In genomic region chr12:42916143-42916542, GRCh38 we compare ENCODE assay signal across 15 cellular contexts.
DNase-seq lines count a peak whose midpoint lies in the region; ATAC-seq and TF ChIP-seq lines count a peak whose summit lies in the region.
"Had no signal": no experiment of that assay in that cellular context is flagged by ENCODE, and none has a peak within 500 bp of the region (broad histone marks: within the 10 kb centered on the region; RNA-seq: fewer than 3 reads in every experiment).

No MANE protein-coding gene starts in this region.

- H3K36me3 ChIP-seq in left lung (no peaks in the 10 kb centered on the region), stomach (no peaks in the 10 kb centered on the region)
- H3K36me3 ChIP-seq: BLaER1 had no signal

- H3K4me1 ChIP-seq in left lung: no peaks in the 10 kb centered on the region
- no peaks in the 10 kb centered on the region for H3K4me1 ChIP-seq in stomach
- H3K4me1 ChIP-seq: BLaER1 had no signal

- intact Hi-C loops in left lung (cut with DNase I) (no loop called here), stomach (cut with DNase I; ENCODE audit: low total_unique reads) (no loop called here)

- CTCF ChIA-PET in activated naive CD4-positive, alpha-beta T cell treated with anti-CD3 and anti-CD28 coated beads, Interleukin-2, amount 10 ng/mL, durations not matched to agents 7 days and 5 days (lab: Charles Lee): no interaction called here

- H3K27ac Mint-ChIP-seq in activated naive CD4-positive, alpha-beta T cell treated with anti-CD3 and anti-CD28 coated beads, Interleukin-2, amount 10 ng/mL, durations not matched to agents 7 days and 5 days: no peak overlapping the region

- ATAC-seq in left lung (peak; percentile 63), HG03571 (IDR thresholded peaks at IDR 0.05; ENCODE audit: unreplicated experiment) (no peak)

- no peaks in the 10 kb centered on the region for H3K9me3 Mint-ChIP-seq in activated naive CD4-positive, alpha-beta T cell treated with anti-CD3 and anti-CD28 coated beads, Interleukin-2, amount 10 ng/mL, durations not matched to agents 7 days and 5 days

- TF ChIP-seq EP300 in stomach (IDR thresholded peaks at IDR 0.05): no peak

- H3K4me3 Mint-ChIP-seq in activated naive CD4-positive, alpha-beta T cell treated with anti-CD3 and anti-CD28 coated beads, Interleukin-2, amount 10 ng/mL, durations not matched to agents 7 days and 5 days: no peak overlapping the region

- no peaks in the 10 kb centered on the region for H3K36me3 Mint-ChIP-seq in activated naive CD4-positive, alpha-beta T cell treated with anti-CD3 and anti-CD28 coated beads, Interleukin-2, amount 10 ng/mL, durations not matched to agents 7 days and 5 days

- H3K27me3 ChIP-seq in left lung (no peaks in the 10 kb centered on the region), stomach (no peaks in the 10 kb centered on the region)
- H3K27me3 ChIP-seq: BLaER1 had no signal

- peaks cover 0 to 6% of the 10 kb centered on the region in 2 donors for H3K9me3 ChIP-seq in left lung
- H3K9me3 ChIP-seq in stomach: peaks cover 0 to 5% (median 0%) of the 10 kb centered on the region in 4 donors
- H3K9me3 ChIP-seq: BLaER1 had no signal

- no peaks in the 10 kb centered on the region for H3K4me1 Mint-ChIP-seq in activated naive CD4-positive, alpha-beta T cell treated with anti-CD3 and anti-CD28 coated beads, Interleukin-2, amount 10 ng/mL, durations not matched to agents 7 days and 5 days

- no peaks in the 10 kb centered on the region for H3K27me3 Mint-ChIP-seq in activated naive CD4-positive, alpha-beta T cell treated with anti-CD3 and anti-CD28 coated beads, Interleukin-2, amount 10 ng/mL, durations not matched to agents 7 days and 5 days

- TF ChIP-seq CTCF in epithelial cell of proximal tubule (conservative IDR thresholded peaks at IDR 0.05; ENCODE audit: low read depth, low read length) (no peak), left lung (IDR thresholded peaks at IDR 0.05) (no peak), stomach (IDR thresholded peaks at IDR 0.05) (no peak)

- WGBS in stomach, 5 donors: 44 to 67% (median 50%) methylated on average over 3 of the region's 3 CpGs

- H3K27ac ChIP-seq in left lung: no peak overlapping the region
- no peak overlapping the region for H3K27ac ChIP-seq in stomach
- H3K27ac ChIP-seq: BLaER1, KMS-11, PC-9 had no signal

- H3K4me3 ChIP-seq in epithelial cell of proximal tubule (ENCODE audit: low read depth, low read length): no peak overlapping the region
- H3K4me3 ChIP-seq in left lung: no peak overlapping the region
- H3K4me3 ChIP-seq in stomach: no peak overlapping the region
- H3K4me3 ChIP-seq: BLaER1, PC-9 had no signal

- DNase-seq in DMS53 treated with DMSO at 0.1 percent for 48 hours (lab: John Stamatoyannopoulos, UW; ENCODE audit: unreplicated experiment) (peak; percentile 95), epithelial cell of proximal tubule (ENCODE audit: low read depth) (peak; percentile 87), left lung (no peak), GM19240 (ENCODE audit: insufficient read length, low spot score) (no peak), stomach (no peak)
- no peak for DNase-seq in activated naive CD4-positive, alpha-beta T cell treated with anti-CD3 and anti-CD28 coated beads, Interleukin-2, amount 10 ng/mL, durations not matched to agents 7 days and 5 days
- DNase-seq: EL, NCI-H1436, NCI-H2029 treated with DMSO at 0.1 percent for 48 hours, NCI-H510A treated with DMSO at 0.1 percent for 48 hours, NCI-H82, PC-9 had no signal

- no peak for TF ChIP-seq POLR2A in stomach (IDR thresholded peaks at IDR 0.05)

Comparison
In these comparisons a context has a peak if more than half of its experiments do, and no peak if none do; other contexts are left out.
1. DNase-seq: peak in DMS53 treated with DMSO at 0.1 percent for 48 hours (single experiment) and epithelial cell of proximal tubule (single experiment); none in left lung (0 of 2), activated naive CD4-positive, alpha-beta T cell treated with anti-CD3 and anti-CD28 coated beads, Interleukin-2, amount 10 ng/mL, durations not matched to agents 7 days and 5 days (single experiment), GM19240 (single experiment) and stomach (single experiment).